In genomic region chr4:126701756-126702155, GRCh38 we compare ENCODE assay signal across 12 cellular contexts.
A peak's percentile ranks its signal among the peaks of the same experiment; 100 is the strongest.
DNase-seq lines count a peak whose midpoint lies in the region; ATAC-seq, FAIRE-seq and TF ChIP-seq lines count a peak whose summit lies in the region.
"Had no signal": no experiment of that assay in that cellular context is flagged by ENCODE, and none has a peak within 500 bp of the region (broad histone marks: within the 10 kb centered on the region; RNA-seq: fewer than 3 reads in every experiment).

No MANE protein-coding gene starts in this region.

- no peak for TF ChIP-seq POLR2A in adrenal gland (IDR thresholded peaks at IDR 0.05)

- H3K4me3 ChIP-seq in AG09309 (ENCODE audit: control insufficient read depth, low read depth, low read length) = no peak overlapping the region
- no peak overlapping the region for H3K4me3 ChIP-seq in MG63
- no peak overlapping the region for H3K4me3 ChIP-seq in bronchial epithelial cell (ENCODE audit: low read depth, low read length)
- H3K4me3 ChIP-seq in adrenal gland = no peak overlapping the region

- H3K27me3 ChIP-seq in MG63 (no peaks in the 10 kb centered on the region), bronchial epithelial cell (ENCODE audit: control insufficient read depth, insufficient read depth, low read length) (no peaks in the 10 kb centered on the region), adrenal gland (no peaks in the 10 kb centered on the region)

- intact Hi-C loops in left ventricle myocardium superior (cut with micrococcal nuclease) (no loop called here), adrenal gland (cut with DNase I) (no loop called here)

- DNase-seq in AG09309 (ENCODE audit: low read depth) (peak; percentile 33), MG63 (peak; percentile 84), bronchial epithelial cell (ENCODE audit: low read depth) (peak; percentile 32), left ventricle myocardium superior (peak; percentile 55), adrenal gland (no peak), NAMALWA (ENCODE audit: low spot score) (no peak), HuH-7 (ENCODE audit: low spot score) (no peak)
- DNase-seq: activated naive CD4-positive, alpha-beta T cell treated with anti-CD3 and anti-CD28 coated beads, Interleukin-2, amount 10 ng/mL, durations not matched to agents 7 days and 5 days; DND-41; NCI-H2081; stimulated activated CD4-positive, alpha-beta T cell treated with anti-CD3 and anti-CD28 coated beads, Interleukin-2, amount 100 ng/mL, for 24 hours had no signal

- H3K27ac ChIP-seq in adrenal gland = no peak overlapping the region

- no peaks in the 10 kb centered on the region for H3K36me3 ChIP-seq in MG63
- H3K36me3 ChIP-seq in bronchial epithelial cell (ENCODE audit: control insufficient read depth, insufficient read depth, low read length) = no peaks in the 10 kb centered on the region
- no peaks in the 10 kb centered on the region for H3K36me3 ChIP-seq in adrenal gland (replicated peaks in 1 of 2)

- no peaks in the 10 kb centered on the region for H3K4me1 ChIP-seq in adrenal gland (replicated peaks in 1 of 2)

- 81 to 95% (median 82%) methylated on average over 2 of the region's 2 CpGs for WGBS in adrenal gland, 4 donors

- no peaks in the 10 kb centered on the region for H3K9me3 ChIP-seq in MG63
- H3K9me3 ChIP-seq in adrenal gland (replicated peaks in 1 of 3) = no peaks in the 10 kb centered on the region

- no peak for TF ChIP-seq CTCF in AG09309 (IDR thresholded peaks at IDR 0.05; ENCODE audit: control insufficient read depth, insufficient read depth, low read depth, low read length, missing control alignments)
- no peak for TF ChIP-seq CTCF in bronchial epithelial cell (IDR thresholded peaks at IDR 0.05; ENCODE audit: insufficient read depth, low read length, severe bottlenecking)
- no peak for TF ChIP-seq CTCF in adrenal gland (IDR thresholded peaks at IDR 0.05)

- ATAC-seq in left ventricle myocardium superior (peak; percentile 99), HG02763 (IDR thresholded peaks at IDR 0.05; ENCODE audit: unreplicated experiment) (no peak)

- FAIRE-seq in bronchial epithelial cell (lab: Jason Lieb, UNC) = no peak

Comparison
In these comparisons a context has a peak if more than half of its experiments do, and no peak if none do; other contexts are left out.
1. DNase-seq: peak in AG09309 (single experiment), MG63 (single experiment), bronchial epithelial cell (single experiment) and left ventricle myocardium superior (single experiment); none in adrenal gland (0 of 7), NAMALWA (single experiment) and HuH-7 (single experiment).